In the genomic region with DNA sequence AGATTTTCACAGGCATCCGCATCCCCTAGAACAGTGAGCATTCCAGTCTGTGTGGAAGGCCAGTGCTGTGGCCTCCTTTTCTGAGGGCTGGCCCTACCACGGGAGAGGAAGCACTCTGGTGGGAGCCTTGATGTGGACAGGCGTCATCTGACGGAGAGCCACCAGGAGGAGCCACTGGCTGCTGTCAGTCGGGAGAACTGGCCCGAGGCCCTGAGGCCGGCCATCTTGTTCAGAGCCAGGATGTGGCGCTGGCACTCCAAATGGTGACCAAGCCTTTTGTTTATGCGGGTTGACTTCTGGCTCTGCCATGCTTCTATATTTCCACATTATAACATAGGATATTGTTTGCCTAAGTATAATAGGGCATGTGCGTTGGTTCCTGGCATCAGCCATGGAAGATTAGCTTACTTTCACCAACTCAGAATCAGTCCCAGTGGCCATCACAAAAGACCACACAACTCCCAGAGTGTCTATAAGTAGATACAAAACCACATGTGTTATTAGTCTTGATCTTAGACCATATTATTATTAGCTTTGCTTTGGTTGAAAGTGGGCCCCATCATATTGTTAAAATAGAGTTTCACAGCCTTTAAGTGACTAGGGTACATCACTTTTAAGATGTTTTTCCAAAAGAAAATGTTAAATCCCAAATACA, we compare ENCODE assay signal across 9 cellular contexts.
A peak's percentile ranks its signal among the peaks of the same experiment; 100 is the strongest.
DNase-seq lines count a peak whose midpoint lies in the region; TF ChIP-seq lines count a peak whose summit lies in the region.
"Had no signal": no experiment of that assay in that cellular context is flagged by ENCODE, and none has a peak within 500 bp of the region (broad histone marks: within the 10 kb centered on the region; RNA-seq: fewer than 3 reads in every experiment).

No MANE protein-coding gene starts in this region.

- peaks cover 1% of the 10 kb centered on the region for H3K9me3 Mint-ChIP-seq in activated naive CD8-positive, alpha-beta T cell treated with anti-CD3 and anti-CD28 coated beads for 36 hours
- H3K9me3 Mint-ChIP-seq in osteocyte (ENCODE audit: unreplicated experiment), result no peaks in the 10 kb centered on the region

- H3K4me3 ChIP-seq in vagina, result no peak overlapping the region
- H3K4me3 ChIP-seq in lower leg skin (ENCODE audit: low read depth, poor library complexity, severe bottlenecking), result no peak overlapping the region
- H3K4me3 ChIP-seq: lung had no signal

- TF ChIP-seq POLR2A in vagina (IDR thresholded peaks at IDR 0.05) (no peak), lower leg skin (IDR thresholded peaks at IDR 0.05) (no peak)

- DNase-seq in activated CD4-positive, CD25-positive, alpha-beta regulatory T cell treated with anti-CD3 and anti-CD28 coated beads, Interleukin-2, amount 50 U/mL, for 72 hours, result peak; percentile 47
- DNase-seq in activated CD4-positive, CD25-positive, alpha-beta regulatory T cell (lab: John Stamatoyannopoulos, UW), result no peak
- peak; percentile 28 for DNase-seq in activated naive CD8-positive, alpha-beta T cell treated with anti-CD3 and anti-CD28 coated beads for 36 hours
- DNase-seq in osteocyte (ENCODE audit: extremely low spot score, unreplicated experiment) (no peak), vagina (ENCODE audit: extremely low spot score in 2 of 2) (no peak), lower leg skin (ENCODE audit: low spot score in 2 of 2) (no peak), SHP77 treated with DMSO at 0.1 percent for 48 hours (lab: John Stamatoyannopoulos, UW) (no peak)

- H3K9me3 ChIP-seq in vagina, result no peaks in the 10 kb centered on the region

- TF ChIP-seq CTCF in LNCAP (IDR thresholded peaks at IDR 0.05), result peak; percentile 48
- peak; percentile 35 for TF ChIP-seq CTCF in osteocyte (IDR thresholded peaks at IDR 0.05)
- no peak for TF ChIP-seq CTCF in vagina (IDR thresholded peaks at IDR 0.05)
- TF ChIP-seq CTCF in lower leg skin (IDR thresholded peaks at IDR 0.05), result no peak

- no peaks in the 10 kb centered on the region for H3K36me3 ChIP-seq in vagina

- H3K27me3 ChIP-seq in vagina, result no peaks in the 10 kb centered on the region

- H3K27ac ChIP-seq in vagina, result no peak overlapping the region

- H3K27ac Mint-ChIP-seq in activated naive CD8-positive, alpha-beta T cell treated with anti-CD3 and anti-CD28 coated beads for 36 hours, result no peak overlapping the region
- H3K27ac Mint-ChIP-seq in osteocyte (ENCODE audit: unreplicated experiment), result no peak overlapping the region

- H3K4me1 Mint-ChIP-seq in activated naive CD8-positive, alpha-beta T cell treated with anti-CD3 and anti-CD28 coated beads for 36 hours, result peaks cover 31% of the 10 kb centered on the region
- H3K4me1 Mint-ChIP-seq in osteocyte (ENCODE audit: unreplicated experiment), result peaks cover 26% of the 10 kb centered on the region

- H3K36me3 Mint-ChIP-seq in activated naive CD8-positive, alpha-beta T cell treated with anti-CD3 and anti-CD28 coated beads for 36 hours, result peaks cover 6% of the 10 kb centered on the region
- H3K36me3 Mint-ChIP-seq in osteocyte (ENCODE audit: unreplicated experiment), result peaks cover 5% of the 10 kb centered on the region

- H3K27me3 Mint-ChIP-seq in activated naive CD8-positive, alpha-beta T cell treated with anti-CD3 and anti-CD28 coated beads for 36 hours, result no peaks in the 10 kb centered on the region
- H3K27me3 Mint-ChIP-seq in osteocyte (ENCODE audit: unreplicated experiment), result no peaks in the 10 kb centered on the region

- peaks cover 28% of the 10 kb centered on the region for H3K4me1 ChIP-seq in vagina

- 90 to 92% methylated on average over 10 of the region's 10 CpGs for WGBS in lower leg skin, 2 donors

- intact Hi-C loops in vagina (cut with DNase I) (no loop called here), lower leg skin (cut with DNase I; ENCODE audit: low total_unique reads) (no loop called here)

- no peak overlapping the region for H3K4me3 Mint-ChIP-seq in activated naive CD8-positive, alpha-beta T cell treated with anti-CD3 and anti-CD28 coated beads for 36 hours
- no peak overlapping the region for H3K4me3 Mint-ChIP-seq in osteocyte (ENCODE audit: unreplicated experiment)

Comparison
In these comparisons a context has a peak if more than half of its experiments do, and no peak if none do; other contexts are left out.
1. DNase-seq: peak in activated CD4-positive, CD25-positive, alpha-beta regulatory T cell treated with anti-CD3 and anti-CD28 coated beads, Interleukin-2, amount 50 U/mL, for 72 hours (single experiment) and activated naive CD8-positive, alpha-beta T cell treated with anti-CD3 and anti-CD28 coated beads for 36 hours (single experiment); none in activated CD4-positive, CD25-positive, alpha-beta regulatory T cell (0 of 4), osteocyte (single experiment), vagina (0 of 2), lower leg skin (0 of 2) and SHP77 treated with DMSO at 0.1 percent for 48 hours (single experiment).
2. CTCF ChIP-seq: peak in LNCAP (single experiment) and osteocyte (single experiment); none in vagina (0 of 3) and lower leg skin (0 of 3).